In the genomic region with DNA sequence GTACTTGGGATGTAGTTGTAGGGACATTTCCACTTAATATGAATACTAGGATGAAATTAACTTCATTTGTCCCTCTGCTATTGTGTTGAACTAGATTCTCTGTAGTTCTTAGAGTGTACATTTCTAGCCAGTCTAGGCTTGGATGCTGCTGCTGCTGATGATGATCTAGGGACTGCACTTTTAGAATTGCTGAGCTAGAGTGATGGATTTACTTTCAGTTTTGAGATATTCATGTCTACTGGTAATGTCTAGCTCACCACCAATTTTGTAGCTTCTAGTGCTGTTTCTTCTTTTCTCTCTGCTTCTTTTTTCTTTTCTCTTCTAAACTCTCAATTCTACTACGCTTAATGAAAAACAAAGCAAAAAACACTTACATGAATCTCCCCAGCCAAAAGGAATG, we compare ENCODE assay signal across 20 cellular contexts. TPM values are rescaled to one million over a fixed set of nuclear protein-coding genes. Genes with fewer than 3 reads are reported as not detected.
DNase-seq lines count a peak whose midpoint lies in the region; ATAC-seq and TF ChIP-seq lines count a peak whose summit lies in the region.
"Had no signal": no experiment of that assay in that cellular context is flagged by ENCODE, and none has a peak within 500 bp of the region (broad histone marks: within the 10 kb centered on the region; RNA-seq: fewer than 3 reads in every experiment).

No MANE protein-coding gene starts in this region.

- ATAC-seq in DND-41 (ENCODE audit: insufficient read depth, low read depth) (peak; percentile 56; the same call in 1 of the 3 replicates), GM18907 (IDR thresholded peaks at IDR 0.05; ENCODE audit: unreplicated experiment) (peak; percentile 64), HG03175 (IDR thresholded peaks at IDR 0.05; ENCODE audit: unreplicated experiment) (peak; percentile 61), WTC11 (no peak), esophagus mucosa (no peak)
- ATAC-seq: foreskin keratinocyte, upper lobe of right lung had no signal

- H3K4me3 Mint-ChIP-seq in activated T-helper 1 cell treated with anti-CD3 and anti-CD28 coated beads, Interleukin-12 subunit alpha, Interleukin-12 subunit beta, Interleukin-2, Interleukin-4 antibody, amounts not matched to agents 30 ng/mL and 10 ng/mL and 1 ng/mL, durations not matched to agents 14 hours and 24 hours and 36 hours = no peak overlapping the region
- H3K4me3 Mint-ChIP-seq in WTC11 = no peak overlapping the region

- H4K20me1 ChIP-seq in DND-41 (ENCODE audit: insufficient read depth, low read length) = no peaks in the 10 kb centered on the region

- H2AFZ ChIP-seq in DND-41 (ENCODE audit: low read depth, low read length) = no peak overlapping the region
- H2AFZ ChIP-seq: PC-9 had no signal

- H3K27me3 ChIP-seq in DND-41 (ENCODE audit: insufficient read depth, low read length, poor library complexity) = no peaks in the 10 kb centered on the region
- H3K27me3 ChIP-seq: cardiac muscle cell, foreskin keratinocyte, spleen, upper lobe of right lung had no signal

- no peaks in the 10 kb centered on the region for H3K9me3 ChIP-seq in DND-41 (ENCODE audit: insufficient read depth, low read length, severe bottlenecking)
- H3K9me3 ChIP-seq: spleen, upper lobe of right lung had no signal

- no peaks in the 10 kb centered on the region for H3K27me3 Mint-ChIP-seq in activated T-helper 1 cell treated with anti-CD3 and anti-CD28 coated beads, Interleukin-12 subunit alpha, Interleukin-12 subunit beta, Interleukin-2, Interleukin-4 antibody, amounts not matched to agents 30 ng/mL and 10 ng/mL and 1 ng/mL, durations not matched to agents 14 hours and 24 hours and 36 hours (ENCODE audit: insufficient read depth)
- no peaks in the 10 kb centered on the region for H3K27me3 Mint-ChIP-seq in WTC11 (ENCODE audit: low read depth)

- H3K9me3 Mint-ChIP-seq in activated T-helper 1 cell treated with anti-CD3 and anti-CD28 coated beads, Interleukin-12 subunit alpha, Interleukin-12 subunit beta, Interleukin-2, Interleukin-4 antibody, amounts not matched to agents 30 ng/mL and 10 ng/mL and 1 ng/mL, durations not matched to agents 14 hours and 24 hours and 36 hours = no peaks in the 10 kb centered on the region
- no peaks in the 10 kb centered on the region for H3K9me3 Mint-ChIP-seq in WTC11

- peaks cover 10% of the 10 kb centered on the region for H3K4me1 Mint-ChIP-seq in activated T-helper 1 cell treated with anti-CD3 and anti-CD28 coated beads, Interleukin-12 subunit alpha, Interleukin-12 subunit beta, Interleukin-2, Interleukin-4 antibody, amounts not matched to agents 30 ng/mL and 10 ng/mL and 1 ng/mL, durations not matched to agents 14 hours and 24 hours and 36 hours (ENCODE audit: low read depth)
- H3K4me1 Mint-ChIP-seq in WTC11 = no peaks in the 10 kb centered on the region

- POLR2A ChIA-PET in WTC11 (lab: Charles Lee) = no interaction called here

- CTCF ChIA-PET in WTC11 (lab: Charles Lee) = no interaction called here

- H3K9ac ChIP-seq in DND-41 (ENCODE audit: low read depth, low read length) = no peak overlapping the region

- H3K4me3 ChIP-seq in DND-41 (ENCODE audit: low read depth in 1 of 2, low read length in 2 of 2) = no peak overlapping the region
- H3K4me3 ChIP-seq: cardiac muscle cell, PC-9, spleen, upper lobe of right lung had no signal

- DNase-seq in DND-41 (no peak), cerebellar cortex (ENCODE audit: low spot score) (no peak), retina (no peak), WTC11 (ENCODE audit: low spot score) (no peak)
- DNase-seq in activated T-helper 1 cell treated with anti-CD3 and anti-CD28 coated beads, Interleukin-12 subunit alpha, Interleukin-12 subunit beta, Interleukin-2, Interleukin-4 antibody, amounts not matched to agents 30 ng/mL and 10 ng/mL and 1 ng/mL, durations not matched to agents 14 hours and 24 hours and 36 hours (ENCODE audit: low spot score) = no peak
- DNase-seq: activated CD4-positive, alpha-beta T cell treated with anti-CD3 and anti-CD28 coated beads for 48 hours; activated gamma-delta T cell treated with Interleukin-2 at 50 U/mL for 16 hours; amygdala; foreskin keratinocyte; NCI-H1694; NCI-H69; PC-9; SIG-M5; spleen; stimulated activated CD4-positive, alpha-beta T cell treated with anti-CD3 and anti-CD28 coated beads, Interleukin-4, amount 100 ng/mL, for 4 hours; upper lobe of right lung had no signal

- H3K27ac Mint-ChIP-seq in activated T-helper 1 cell treated with anti-CD3 and anti-CD28 coated beads, Interleukin-12 subunit alpha, Interleukin-12 subunit beta, Interleukin-2, Interleukin-4 antibody, amounts not matched to agents 30 ng/mL and 10 ng/mL and 1 ng/mL, durations not matched to agents 14 hours and 24 hours and 36 hours = peak overlapping the region; percentile 36
- H3K27ac Mint-ChIP-seq in WTC11 = no peak overlapping the region

- no peaks in the 10 kb centered on the region for H3K36me3 ChIP-seq in DND-41 (ENCODE audit: insufficient read depth, low read length)

- peaks cover 1% of the 10 kb centered on the region for H3K36me3 Mint-ChIP-seq in activated T-helper 1 cell treated with anti-CD3 and anti-CD28 coated beads, Interleukin-12 subunit alpha, Interleukin-12 subunit beta, Interleukin-2, Interleukin-4 antibody, amounts not matched to agents 30 ng/mL and 10 ng/mL and 1 ng/mL, durations not matched to agents 14 hours and 24 hours and 36 hours (ENCODE audit: low read depth)
- H3K36me3 Mint-ChIP-seq in WTC11 = peaks cover 3% of the 10 kb centered on the region; the same call in 1 of the 2 replicates

- no peak overlapping the region for H3K4me2 ChIP-seq in DND-41 (ENCODE audit: insufficient read depth, low read length)
- H3K4me2 ChIP-seq: PC-9 had no signal

- H3K4me1 ChIP-seq in DND-41 (ENCODE audit: insufficient read depth, low read length) = no peaks in the 10 kb centered on the region
- H3K4me1 ChIP-seq: upper lobe of right lung had no signal

- H3K27ac ChIP-seq in DND-41 (ENCODE audit: low read length) = no peak overlapping the region
- H3K27ac ChIP-seq: cardiac muscle cell, foreskin keratinocyte, PC-9, spleen, upper lobe of right lung had no signal

- intact Hi-C loops in activated T-helper 1 cell treated with anti-CD3 and anti-CD28 coated beads, Interleukin-12 subunit alpha, Interleukin-12 subunit beta, Interleukin-2, Interleukin-4 antibody, amounts not matched to agents 30 ng/mL and 10 ng/mL and 1 ng/mL, durations not matched to agents 14 hours and 24 hours and 36 hours (cut with micrococcal nuclease) = no loop called here

- no peaks in the 10 kb centered on the region for H3K79me2 ChIP-seq in DND-41 (ENCODE audit: insufficient read depth, low read length)

- no peak for TF ChIP-seq CTCF in DND-41 (IDR thresholded peaks at IDR 0.05; ENCODE audit: borderline replicate concordance, extremely low read depth, low read length, poor library complexity, severe bottlenecking)
- no peak for TF ChIP-seq CTCF in WTC11 (IDR thresholded peaks at IDR 0.05)

TF ChIP-seq in WTC11, 78 proteins besides CTCF, POLR2A, EP300 and RAD21:
- no peak for TF ChIP-seq KAT7 (CRISPR knock-in tag; IDR thresholded peaks at IDR 0.05; ENCODE audit: borderline replicate concordance)
- no peak for TF ChIP-seq IRF2 (CRISPR knock-in tag; IDR thresholded peaks at IDR 0.05; ENCODE audit: borderline replicate concordance, low read depth)
- TF ChIP-seq, protein P1, sequence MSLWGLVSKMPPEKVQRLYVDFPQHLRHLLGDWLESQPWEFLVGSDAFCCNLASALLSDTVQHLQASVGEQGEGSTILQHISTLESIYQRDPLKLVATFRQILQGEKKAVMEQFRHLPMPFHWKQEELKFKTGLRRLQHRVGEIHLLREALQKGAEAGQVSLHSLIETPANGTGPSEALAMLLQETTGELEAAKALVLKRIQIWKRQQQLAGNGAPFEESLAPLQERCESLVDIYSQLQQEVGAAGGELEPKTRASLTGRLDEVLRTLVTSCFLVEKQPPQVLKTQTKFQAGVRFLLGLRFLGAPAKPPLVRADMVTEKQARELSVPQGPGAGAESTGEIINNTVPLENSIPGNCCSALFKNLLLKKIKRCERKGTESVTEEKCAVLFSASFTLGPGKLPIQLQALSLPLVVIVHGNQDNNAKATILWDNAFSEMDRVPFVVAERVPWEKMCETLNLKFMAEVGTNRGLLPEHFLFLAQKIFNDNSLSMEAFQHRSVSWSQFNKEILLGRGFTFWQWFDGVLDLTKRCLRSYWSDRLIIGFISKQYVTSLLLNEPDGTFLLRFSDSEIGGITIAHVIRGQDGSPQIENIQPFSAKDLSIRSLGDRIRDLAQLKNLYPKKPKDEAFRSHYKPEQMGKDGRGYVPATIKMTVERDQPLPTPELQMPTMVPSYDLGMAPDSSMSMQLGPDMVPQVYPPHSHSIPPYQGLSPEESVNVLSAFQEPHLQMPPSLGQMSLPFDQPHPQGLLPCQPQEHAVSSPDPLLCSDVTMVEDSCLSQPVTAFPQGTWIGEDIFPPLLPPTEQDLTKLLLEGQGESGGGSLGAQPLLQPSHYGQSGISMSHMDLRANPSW (CRISPR knock-in tag; conservative IDR thresholded peaks at IDR 0.05; ENCODE audit: low read depth) = no peak
TF ChIP-seq in WTC11: peak in this region for 0.

RNA-seq across cellular contexts. Expression of gene MRPS9, which starts 49.4 kb away (rescaled TPM):
- total RNA-seq in activated T-helper 1 cell treated with anti-CD3 and anti-CD28 coated beads, Interleukin-12 subunit alpha, Interleukin-12 subunit beta, Interleukin-2, Interleukin-4 antibody, amounts not matched to agents 30 ng/mL and 10 ng/mL and 1 ng/mL, durations not matched to agents 14 hours and 24 hours and 36 hours = 32.5 and 33.0 TPM in 2 replicates
- total RNA-seq in WTC11 (2021) (71.5 to 75.3 TPM (median 73.6 TPM) in 3 replicates), esophagus mucosa (21.2 TPM)

Comparison
In these comparisons a context has a peak if more than half of its experiments do, and no peak if none do; other contexts are left out.
1. ATAC-seq: peak in DND-41 (single experiment), GM18907 (single experiment) and HG03175 (single experiment); none in WTC11 (single experiment) and esophagus mucosa (single experiment).